Comparison of ENCODE assay signal across 16 cellular contexts in genomic region chr15:85614059-85614458, GRCh38.
DNase-seq lines count a peak whose midpoint lies in the region; FAIRE-seq and TF ChIP-seq lines count a peak whose summit lies in the region.
"Had no signal": no experiment of that assay in that cellular context is flagged by ENCODE, and none has a peak within 500 bp of the region (broad histone marks: within the 10 kb centered on the region; RNA-seq: fewer than 3 reads in every experiment).

No MANE protein-coding gene starts in this region.

- H3F3A ChIP-seq in smooth muscle cell (ENCODE audit: low read depth), result peaks cover 26% of the 10 kb centered on the region

- H3K27me3 ChIP-seq in smooth muscle cell (ENCODE audit: low read depth) (no peaks in the 10 kb centered on the region), adrenal gland (no peaks in the 10 kb centered on the region)

- intact Hi-C loops in adrenal gland (cut with DNase I), result no loop called here

- FAIRE-seq in RCC 7860 (lab: Jason Lieb, UNC), result peak; percentile 40
- FAIRE-seq: G401.6, GM12892 had no signal

- peak overlapping the region; percentile 97 for H3K27ac ChIP-seq in smooth muscle cell (ENCODE audit: low read depth)
- no peak overlapping the region for H3K27ac ChIP-seq in adrenal gland
- H3K27ac ChIP-seq: lower lobe of right lung had no signal

- TF ChIP-seq CTCF in fibroblast of villous mesenchyme (IDR thresholded peaks at IDR 0.05; ENCODE audit: insufficient read depth, low read depth, low read length) (no peak), smooth muscle cell (IDR thresholded peaks at IDR 0.05; ENCODE audit: borderline replicate concordance, insufficient read depth, poor library complexity, severe bottlenecking) (no peak), adrenal gland (IDR thresholded peaks at IDR 0.05) (no peak)

- DNase-seq in NCI-H1105 treated with DMSO at 0.1 percent for 48 hours (lab: John Stamatoyannopoulos, UW) (peak; percentile 28), NCI-H1105 (lab: John Stamatoyannopoulos, UW) (no peak), RCC 7860 (ENCODE audit: low spot score) (peak; percentile 7), fibroblast of villous mesenchyme (ENCODE audit: low read depth) (peak; percentile 52), smooth muscle cell (lab: John Stamatoyannopoulos, UW; ENCODE audit: unreplicated experiment) (no peak), adrenal gland (no peak), SHP77 treated with DMSO at 0.1 percent for 48 hours (lab: John Stamatoyannopoulos, UW) (no peak), NCI-H526 (lab: John Stamatoyannopoulos, UW) (no peak)
- DNase-seq: 8988T; activated CD4-positive, alpha-beta T cell treated with anti-CD3 and anti-CD28 coated beads for 1 hour; activated gamma-delta T cell treated with Interleukin-2 at 50 U/mL for 16 hours; lower lobe of right lung; naive thymus-derived CD4-positive, alpha-beta T cell; stimulated activated CD4-positive, alpha-beta T cell treated with anti-CD3 and anti-CD28 coated beads, Interleukin-1b, Interleukin-23, amount 100 ng/mL, for 48 hours had no signal

- no peaks in the 10 kb centered on the region for H4K20me1 ChIP-seq in smooth muscle cell (ENCODE audit: low read depth)

- H3K4me3 ChIP-seq in fibroblast of villous mesenchyme (ENCODE audit: low read depth, low read length) (no peak overlapping the region), smooth muscle cell (no peak overlapping the region), adrenal gland (no peak overlapping the region)
- H3K4me3 ChIP-seq: lower lobe of right lung had no signal

- H3K36me3 ChIP-seq in smooth muscle cell (ENCODE audit: low read depth) (no peaks in the 10 kb centered on the region), adrenal gland (replicated peaks in 1 of 2) (no peaks in the 10 kb centered on the region)

- TF ChIP-seq POLR2A in adrenal gland (IDR thresholded peaks at IDR 0.05), result no peak

- no peak overlapping the region for H3K9ac ChIP-seq in smooth muscle cell (ENCODE audit: low read depth)

- H3K4me2 ChIP-seq in smooth muscle cell, result no peak overlapping the region

- H3K9me3 ChIP-seq in smooth muscle cell (replicated peaks; ENCODE audit: low read depth) (no peaks in the 10 kb centered on the region), adrenal gland (replicated peaks in 1 of 3) (no peaks in the 10 kb centered on the region)
- H3K9me3 ChIP-seq: lower lobe of right lung had no signal

- WGBS in smooth muscle cell (ENCODE audit: low lambda C conversion rate), result 75% methylated on average over 5 of the region's 5 CpGs
- WGBS in adrenal gland, 4 donors, result 50 to 56% (median 53%) methylated on average over 5 of the region's 5 CpGs

- H3K4me1 ChIP-seq in smooth muscle cell (ENCODE audit: low read depth) (peaks cover 28% of the 10 kb centered on the region), adrenal gland (replicated peaks in 1 of 2) (peaks cover 16 to 46% of the 10 kb centered on the region in 2 donors)

- H3K79me2 ChIP-seq in smooth muscle cell (ENCODE audit: low read depth), result peaks cover 28% of the 10 kb centered on the region

- no peak overlapping the region for H2AFZ ChIP-seq in smooth muscle cell (ENCODE audit: low read depth)

Comparison
In these comparisons a context has a peak if more than half of its experiments do, and no peak if none do; other contexts are left out.
1. DNase-seq: peak in NCI-H1105 treated with DMSO at 0.1 percent for 48 hours (single experiment), RCC 7860 (single experiment) and fibroblast of villous mesenchyme (single experiment); none in NCI-H1105 (single experiment), smooth muscle cell (single experiment), adrenal gland (0 of 7), SHP77 treated with DMSO at 0.1 percent for 48 hours (single experiment) and NCI-H526 (0 of 2).